8 cellular contexts compared by ENCODE assay signal in the genomic region with DNA sequence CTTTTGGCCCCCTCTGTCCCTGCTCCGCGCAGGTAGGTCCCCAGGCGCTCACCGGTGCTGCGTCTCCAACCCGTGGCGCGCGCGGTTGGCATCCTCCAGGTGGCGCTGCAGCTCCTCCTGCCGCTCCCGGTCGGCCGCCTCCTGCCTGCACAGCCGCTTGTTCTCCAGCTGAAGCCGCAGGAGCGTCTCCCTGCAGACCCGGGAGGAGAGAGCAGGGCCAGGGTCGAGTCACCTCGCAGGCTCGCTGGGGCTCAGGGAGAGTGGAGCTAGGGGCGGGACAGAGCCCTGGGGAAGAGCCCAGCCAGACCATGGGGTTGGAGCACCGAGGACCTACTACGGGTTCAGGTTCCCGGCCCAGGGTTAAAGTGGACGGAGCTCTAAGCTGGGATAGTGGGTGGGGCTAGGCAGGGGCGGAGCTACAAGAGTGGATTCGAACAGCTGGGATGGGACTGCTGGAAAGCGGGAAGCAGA. TPM values are rescaled to one million over a fixed set of nuclear protein-coding genes. Genes with fewer than 3 reads are reported as not detected.
A peak's percentile ranks its signal among the peaks of the same experiment; 100 is the strongest.
DNase-seq lines count a peak whose midpoint lies in the region; ATAC-seq, FAIRE-seq and TF ChIP-seq lines count a peak whose summit lies in the region.

No MANE protein-coding gene starts in this region.

- peak; percentile 80 for TF ChIP-seq CTCF in D721Med (IDR thresholded peaks at IDR 0.05; ENCODE audit: insufficient read depth, missing control alignments)
- peak; percentile 84 for TF ChIP-seq CTCF in chondrocyte (IDR thresholded peaks at IDR 0.05)

- intact Hi-C loops in left colon (cut with DNase I, micrococcal nuclease), result loop anchor here (10.0 kb wide), 1 partner anchor 79 kb away; no protein-coding TSS in a partner anchor

- H3K27ac Mint-ChIP-seq in chondrocyte (ENCODE audit: unreplicated experiment), result no peak overlapping the region

- no peak for FAIRE-seq in D721Med (lab: Jason Lieb, UNC)

- ATAC-seq in HG03280 (IDR thresholded peaks at IDR 0.05; ENCODE audit: unreplicated experiment), result peak; percentile 62
- ATAC-seq in left colon, result peak; percentile 85
- ATAC-seq in GM18867 (IDR thresholded peaks at IDR 0.05; ENCODE audit: unreplicated experiment), result no peak

- DNase-seq in D721Med (ENCODE audit: insufficient read length, low spot score), result no peak
- DNase-seq in SW 1271 (lab: John Stamatoyannopoulos, UW), result peak; percentile 61 to 90
- DNase-seq in chondrocyte (ENCODE audit: low spot score), result no peak
- DNase-seq in left colon, result peak; percentile 70 to 93
- peak; percentile 43 to 68 for DNase-seq in stimulated activated CD8-positive, alpha-beta memory T cell treated with anti-CD3 and anti-CD28 coated beads, Interleukin-2, amount 100 ng/mL, for 1 hour (ENCODE audit: low read depth in 2 of 2)
- DNase-seq in amniotic stem cell (lab: John Stamatoyannopoulos, UW), result no peak

- H3K36me3 Mint-ChIP-seq in chondrocyte (ENCODE audit: low read depth), result peaks cover 12% of the 10 kb centered on the region

- H3K4me1 Mint-ChIP-seq in chondrocyte (ENCODE audit: low read depth), result peaks cover 3% of the 10 kb centered on the region

- H3K4me3 Mint-ChIP-seq in chondrocyte (ENCODE audit: unreplicated experiment), result peak overlapping the region; percentile 75

- H3K9me3 Mint-ChIP-seq in chondrocyte (ENCODE audit: low read depth), result no peaks in the 10 kb centered on the region

- no peaks in the 10 kb centered on the region for H3K27me3 Mint-ChIP-seq in chondrocyte (ENCODE audit: low read depth)

RNA-seq across cellular contexts. Expression of gene HOOK2, which starts 9.3 kb away (rescaled TPM):
- total RNA-seq in chondrocyte, result 26.8 to 34.0 TPM (median 30.5 TPM) in 3 replicates
- 10 to 100 TPM; 58.3 to 83.1 TPM for total RNA-seq in left colon

RNA-seq across cellular contexts. Expression of gene BEST2, which starts 14.5 kb away (rescaled TPM):
- total RNA-seq in chondrocyte (not detected in 3 replicates), left colon (100 to 1,000 TPM; 139 to 207 TPM)

RNA-seq across cellular contexts. Expression of gene JUNB, which starts 25.2 kb away (rescaled TPM):
- total RNA-seq in chondrocyte, result 99.0 to 129 TPM (median 122 TPM) in 3 replicates
- total RNA-seq in left colon, result 100 to 1,000 TPM; 169 to 314 TPM

RNA-seq across cellular contexts. Expression of gene GET3, which starts 28.8 kb away (rescaled TPM):
- total RNA-seq in chondrocyte (44.2 to 57.0 TPM (median 48.8 TPM) in 3 replicates), left colon (10 to 100 TPM; 50.1 to 56.5 TPM)

RNA-seq across cellular contexts. Expression of gene TRIR, which starts 31.6 kb away (rescaled TPM):
- total RNA-seq in chondrocyte (132 to 145 TPM (median 137 TPM) in 3 replicates), left colon (100 to 1,000 TPM; 144 to 162 TPM)

Comparison
In these comparisons a context has a peak if more than half of its experiments do, and no peak if none do; other contexts are left out.
1. DNase-seq: peak in SW 1271 (2 of 2), left colon (2 of 2) and stimulated activated CD8-positive, alpha-beta memory T cell treated with anti-CD3 and anti-CD28 coated beads, Interleukin-2, amount 100 ng/mL, for 1 hour (2 of 2); none in D721Med (single experiment), chondrocyte (single experiment) and amniotic stem cell (single experiment).
2. RNA of gene BEST2, which starts 14.5 kb away (total RNA-seq): 139 to 207 TPM in left colon; not detected in chondrocyte; every median in the first group is over 100 times any median in the second.